In genomic region chr9:123426406-123426805, GRCh38 we compare ENCODE assay signal across 15 cellular contexts.
DNase-seq lines count a peak whose midpoint lies in the region; ATAC-seq, FAIRE-seq and TF ChIP-seq lines count a peak whose summit lies in the region.
"Had no signal": no experiment of that assay in that cellular context is flagged by ENCODE, and none has a peak within 500 bp of the region (broad histone marks: within the 10 kb centered on the region; RNA-seq: fewer than 3 reads in every experiment).

No MANE protein-coding gene starts in this region.

- H2AK5ac ChIP-seq in neuronal stem cell (ENCODE audit: low read depth, low read length): no peak overlapping the region

- H3K4me2 ChIP-seq in neuronal stem cell (ENCODE audit: insufficient read depth, low read length, poor library complexity, severe bottlenecking): no peak overlapping the region

- no CpG with 5 or more reads among the region's 2 CpGs for WGBS in neuronal stem cell (ENCODE audit: extremely low coverage in 2 of 2, insufficient read length in 2 of 2, insufficient replicate concordance in 1 of 2), 2 donors

- TF ChIP-seq CTCF in GM10266 (IDR thresholded peaks at IDR 0.05; ENCODE audit: control insufficient read depth, insufficient read depth, low read depth, missing control alignments) (no peak), WTC11 (IDR thresholded peaks at IDR 0.05) (no peak)

- H3K18ac ChIP-seq in neuronal stem cell (ENCODE audit: low read length): no peak overlapping the region

- H3K4me1 ChIP-seq in neuronal stem cell (ENCODE audit: control insufficient read depth in 2 of 2, insufficient read depth in 1 of 2, low read depth in 1 of 2, low read length in 2 of 2): peaks cover 16 to 24% of the 10 kb centered on the region in 2 donors
- H3K4me1 ChIP-seq: vagina had no signal

- no peak overlapping the region for H3K4me3 ChIP-seq in neuronal stem cell (ENCODE audit: low read length in 2 of 2)
- H3K4me3 ChIP-seq: vagina had no signal

- no peak overlapping the region for H3K23ac ChIP-seq in neuronal stem cell (ENCODE audit: low read depth, low read length, poor library complexity)

- in situ Hi-C loops in KBM-7 (cut with MboI; ENCODE audit: low pct_unique_long_range_greater_than_20kb, low sequenced_read_pairs): no loop called here

- no peaks in the 10 kb centered on the region for H3K27me3 ChIP-seq in neuronal stem cell (ENCODE audit: control insufficient read depth in 3 of 3, insufficient read depth in 3 of 3, low read depth in 1 of 3, low read length in 3 of 3)
- H3K27me3 ChIP-seq: vagina had no signal

- H2BK5ac ChIP-seq in neuronal stem cell (ENCODE audit: low read length): no peak overlapping the region

- no peak overlapping the region for H3K4me3 Mint-ChIP-seq in WTC11
- H3K4me3 Mint-ChIP-seq: activated CD4-positive, alpha-beta T cell treated with anti-CD3 and anti-CD28 coated beads for 36 hours had no signal

- no peak overlapping the region for H3K27ac Mint-ChIP-seq in WTC11
- H3K27ac Mint-ChIP-seq: activated CD4-positive, alpha-beta T cell treated with anti-CD3 and anti-CD28 coated beads for 36 hours had no signal

- H4K8ac ChIP-seq in neuronal stem cell (ENCODE audit: low read depth, low read length): no peak overlapping the region

- no peak overlapping the region for H3K9ac ChIP-seq in neuronal stem cell (ENCODE audit: low read depth, low read length, poor library complexity)

- FAIRE-seq in GM19239 (lab: Jason Lieb, UNC): peak; percentile 26
- FAIRE-seq: colon had no signal

- no peaks in the 10 kb centered on the region for H3K9me3 Mint-ChIP-seq in WTC11

- H3K4me1 Mint-ChIP-seq in WTC11: peaks cover 25% of the 10 kb centered on the region
- H3K4me1 Mint-ChIP-seq: activated CD4-positive, alpha-beta T cell treated with anti-CD3 and anti-CD28 coated beads for 36 hours had no signal

- H3K9me3 ChIP-seq in neuronal stem cell (replicated peaks in 1 of 2; ENCODE audit: control insufficient read depth in 2 of 2, insufficient read depth in 1 of 2, low read depth in 1 of 2, low read length in 2 of 2): no peaks in the 10 kb centered on the region
- H3K9me3 ChIP-seq: vagina had no signal

- no peak overlapping the region for H3K4ac ChIP-seq in neuronal stem cell (ENCODE audit: low read length)

- H3K36me3 ChIP-seq in neuronal stem cell (replicated peaks in 1 of 2; ENCODE audit: control insufficient read depth in 2 of 2, insufficient read depth in 2 of 2, low read length in 2 of 2): peaks cover 0 to 2% of the 10 kb centered on the region in 2 donors
- H3K36me3 ChIP-seq: vagina had no signal

- no peak overlapping the region for H3K27ac ChIP-seq in neuronal stem cell (replicated peaks; ENCODE audit: low read length)
- H3K27ac ChIP-seq: vagina had no signal

- no peaks in the 10 kb centered on the region; the same call in 1 of the 2 replicates for H3K27me3 Mint-ChIP-seq in WTC11 (ENCODE audit: low read depth)
- H3K27me3 Mint-ChIP-seq: activated CD4-positive, alpha-beta T cell treated with anti-CD3 and anti-CD28 coated beads for 36 hours had no signal

- peak; percentile 94 for ATAC-seq in HG03175 (IDR thresholded peaks at IDR 0.05; ENCODE audit: unreplicated experiment)
- peak; percentile 14; the same call in 1 of the 2 replicates for ATAC-seq in WTC11
- ATAC-seq: activated CD4-positive, alpha-beta T cell treated with anti-CD3 and anti-CD28 coated beads for 36 hours had no signal

- POLR2A ChIA-PET in WTC11 (lab: Charles Lee): interaction anchor here (0.6 to 0.9 kb wide), 2 partner anchors 9 to 139 kb away, joined by 3 to 7 read pairs; no protein-coding TSS in a partner anchor

- H4K91ac ChIP-seq in neuronal stem cell (ENCODE audit: low read depth, low read length, poor library complexity): no peak overlapping the region

- no peak overlapping the region for H2AFZ ChIP-seq in neuronal stem cell (ENCODE audit: low read length)

- H3K14ac ChIP-seq in neuronal stem cell (ENCODE audit: low read length): no peak overlapping the region

- peak; percentile 49 for DNase-seq in GM10266 (ENCODE audit: extremely low spot score)
- DNase-seq in GM19239 (ENCODE audit: insufficient read length, low spot score): peak; percentile 64
- no peak for DNase-seq in WTC11 (ENCODE audit: low spot score)
- DNase-seq in stimulated activated CD4-positive, alpha-beta T cell treated with anti-CD3 and anti-CD28 coated beads, Interleukin-4, amount 100 ng/mL, for 1 hour: no peak
- DNase-seq in KBM-7: no peak
- no peak for DNase-seq in kidney glomerular epithelial cell (lab: John Stamatoyannopoulos, UW)
- DNase-seq in neuronal stem cell (ENCODE audit: low spot score): no peak
- DNase-seq: activated CD4-positive, alpha-beta T cell treated with anti-CD3 and anti-CD28 coated beads for 36 hours; activated naive CD4-positive, alpha-beta T cell treated with Interleukin-2 at 50 U/mL for 16 hours; AML-193; NCI-H2171; Right ventricle myocardium superior had no signal

- H2BK120ac ChIP-seq in neuronal stem cell (ENCODE audit: low read depth, low read length): no peak overlapping the region

- no peaks in the 10 kb centered on the region for H3K79me1 ChIP-seq in neuronal stem cell (ENCODE audit: low read depth, low read length)

- CTCF ChIA-PET in WTC11 (lab: Charles Lee): interaction anchor here (0.6 to 2.4 kb wide), 7 partner anchors 9 to 615 kb away, joined by 3 to 11 read pairs (median 6); no protein-coding TSS in a partner anchor

- no peak overlapping the region for H2BK15ac ChIP-seq in neuronal stem cell (ENCODE audit: low read length)

- H3K36me3 Mint-ChIP-seq in WTC11: peaks cover 11% of the 10 kb centered on the region

- H2BK12ac ChIP-seq in neuronal stem cell (ENCODE audit: low read length): no peak overlapping the region

TF ChIP-seq in WTC11, 78 proteins besides CTCF, POLR2A, EP300 and RAD21 (continues in another document):
- TF ChIP-seq ZNF232 (CRISPR knock-in tag; IDR thresholded peaks at IDR 0.05): no peak
- TF ChIP-seq AR (CRISPR knock-in tag; IDR thresholded peaks at IDR 0.05): no peak
- no peak for TF ChIP-seq ZNF281 (CRISPR knock-in tag; IDR thresholded peaks at IDR 0.05)
- TF ChIP-seq FOXP1 (CRISPR knock-in tag; IDR thresholded peaks at IDR 0.05; ENCODE audit: borderline replicate concordance): no peak
- TF ChIP-seq IRF1 (CRISPR knock-in tag; IDR thresholded peaks at IDR 0.05): no peak
- TF ChIP-seq ZSCAN18 (CRISPR knock-in tag; IDR thresholded peaks at IDR 0.05): no peak

Comparison
In these comparisons a context has a peak if more than half of its experiments do, and no peak if none do; other contexts are left out.
1. DNase-seq: peak in GM10266 (single experiment) and GM19239 (single experiment); none in WTC11 (single experiment), stimulated activated CD4-positive, alpha-beta T cell treated with anti-CD3 and anti-CD28 coated beads, Interleukin-4, amount 100 ng/mL, for 1 hour (single experiment), KBM-7 (single experiment), kidney glomerular epithelial cell (single experiment) and neuronal stem cell (single experiment).